Comparison of ENCODE assay signal across 28 cellular contexts in genomic region chr14:99691111-99691885, GRCh38. TPM values are rescaled to one million over a fixed set of nuclear protein-coding genes. Genes with fewer than 3 reads are reported as not detected.
DNase-seq lines count a peak whose midpoint lies in the region; ATAC-seq, FAIRE-seq and TF ChIP-seq lines count a peak whose summit lies in the region.
"Had no signal": no experiment of that assay in that cellular context is flagged by ENCODE, and none has a peak within 500 bp of the region (broad histone marks: within the 10 kb centered on the region; RNA-seq: fewer than 3 reads in every experiment).

No MANE protein-coding gene starts in this region.

- no peak overlapping the region; the same call in 1 of the 2 replicates for H4K8ac ChIP-seq in H1 (ENCODE audit: extremely low read depth, insufficient read depth, low read length)
- no peak overlapping the region for H4K8ac ChIP-seq in neuronal stem cell (ENCODE audit: low read depth, low read length)

- H3K56ac ChIP-seq in H1 (replicated peaks; ENCODE audit: insufficient read length, low read depth, low read length): no peak overlapping the region

- intact Hi-C loops in cardiac septum (cut with DNase I) (no loop called here), left ventricle myocardium inferior (cut with micrococcal nuclease) (no loop called here)

- H2BK15ac ChIP-seq in H1 (ENCODE audit: low read length): no peak overlapping the region
- no peak overlapping the region for H2BK15ac ChIP-seq in neuronal stem cell (ENCODE audit: low read length)

- POLR2A ChIA-PET in H1 (lab: Charles Lee; ENCODE audit: partially characterized antibody): no interaction called here

- DNase-seq in cardiac septum (ENCODE audit: low spot score): peak; percentile 58
- no peak for DNase-seq in left ventricle myocardium inferior
- peak in 1 of 2 experiments; percentile 22 for DNase-seq in H1 (ENCODE audit: low read depth in 1 of 2, low spot score in 2 of 2)
- no peak for DNase-seq in neuronal stem cell (ENCODE audit: low spot score)
- DNase-seq in HTR-8/SVneo (ENCODE audit: insufficient read length, low spot score): no peak
- no peak for DNase-seq in epidermal melanocyte (ENCODE audit: insufficient read length, low spot score)
- DNase-seq: AML-193; CD4-positive, alpha-beta T cell; DMS53; GM23248; H9; HFFc6; NCI-H1092; NCI-H1436; NCI-H187; NCI-H2081 treated with DMSO at 0.1 percent for 48 hours; NCI-H2171; NCI-H226; NCI-H510A; NCI-H69; RPMI8226; SHP77 had no signal

- H3K23me2 ChIP-seq in H1 (ENCODE audit: low read depth, low read length): no peaks in the 10 kb centered on the region

- H2AFZ ChIP-seq in H1 (ENCODE audit: low read length): no peak overlapping the region
- no peak overlapping the region for H2AFZ ChIP-seq in neuronal stem cell (ENCODE audit: low read length)
- H2AFZ ChIP-seq: GM23248 had no signal

- TF ChIP-seq EP300 in H1 (IDR thresholded peaks at IDR 0.05; ENCODE audit: borderline replicate concordance in 1 of 2, low read depth in 2 of 2, low read length in 2 of 2): no peak

- H3K4me1 ChIP-seq in left ventricle myocardium inferior (no peaks in the 10 kb centered on the region), H1 (replicated peaks in 1 of 4; ENCODE audit: control insufficient read depth in 3 of 4, insufficient read depth in 4 of 4, low read length in 3 of 4) (peaks cover 0 to 3% (median 2%) of the 10 kb centered on the region in 4 experiments; a peak in 3 of 7 replicates), neuronal stem cell (ENCODE audit: control insufficient read depth in 2 of 2, insufficient read depth in 1 of 2, low read depth in 1 of 2, low read length in 2 of 2) (no peaks in the 10 kb centered on the region)
- H3K4me1 ChIP-seq: A549 had no signal

- H2AK5ac ChIP-seq in H1 (ENCODE audit: low read depth, low read length): no peak overlapping the region
- H2AK5ac ChIP-seq in neuronal stem cell (ENCODE audit: low read depth, low read length): no peak overlapping the region

- H3K18ac ChIP-seq in H1 (ENCODE audit: extremely low read depth, low read length) (0 out of 2 replicates have a peak overlapping the region, but pooled peaks have one; percentile 2), neuronal stem cell (ENCODE audit: low read length) (no peak overlapping the region)

- no peaks in the 10 kb centered on the region for H3K79me2 ChIP-seq in H1 (ENCODE audit: control insufficient read depth in 1 of 2, insufficient read depth in 2 of 2, low read length in 2 of 2)

- H3K27me3 ChIP-seq in left ventricle myocardium inferior (ENCODE audit: low read depth) (no peaks in the 10 kb centered on the region), H1 (replicated peaks in 1 of 4; ENCODE audit: control insufficient read depth in 3 of 4, extremely low read depth in 1 of 4, insufficient read depth in 3 of 4, low read length in 3 of 4) (no peaks in the 10 kb centered on the region), neuronal stem cell (ENCODE audit: control insufficient read depth in 3 of 3, insufficient read depth in 3 of 3, low read depth in 1 of 3, low read length in 3 of 3) (no peaks in the 10 kb centered on the region)
- H3K27me3 ChIP-seq: BLaER1 treated with 17β-estradiol and CSF1 and Interleukin-3, amounts not matched to agents 10 nM and 100 nM had no signal

- no peak for ATAC-seq in HG03159 (IDR thresholded peaks at IDR 0.05; ENCODE audit: unreplicated experiment)
- ATAC-seq: A549 had no signal

- CTCF ChIA-PET in H1 (lab: Charles Lee; ENCODE audit: partially characterized antibody): interaction anchor here (0.6 to 4.9 kb wide), 4 partner anchors 9 to 254 kb away, joined by 3 to 36 read pairs (median 6); no protein-coding TSS in a partner anchor

- H4K20me1 ChIP-seq in H1 (replicated peaks in 1 of 2; ENCODE audit: control insufficient read depth in 1 of 2, insufficient read depth in 2 of 2, low read length in 2 of 2): no peaks in the 10 kb centered on the region
- H4K20me1 ChIP-seq: BLaER1 treated with 17β-estradiol and CSF1 and Interleukin-3, amounts not matched to agents 10 nM and 100 nM had no signal

- H3K79me1 ChIP-seq in H1 (ENCODE audit: low read depth, low read length) (no peaks in the 10 kb centered on the region), neuronal stem cell (ENCODE audit: low read depth, low read length) (no peaks in the 10 kb centered on the region)

- no peak for TF ChIP-seq CTCF in left ventricle myocardium inferior (IDR thresholded peaks at IDR 0.05; ENCODE audit: borderline replicate concordance)
- TF ChIP-seq CTCF in H1 (IDR thresholded peaks at IDR 0.05; ENCODE audit: control extremely low read depth in 1 of 3, insufficient read depth in 1 of 3, low read depth in 1 of 3, low read length in 3 of 3): no peak

- TF ChIP-seq RAD21 in H1 (IDR thresholded peaks at IDR 0.05 in 1 of 2, conservative IDR thresholded peaks at IDR 0.05 in 1 of 2; ENCODE audit: low read depth in 2 of 2, low read length in 2 of 2): no peak

- H2BK120ac ChIP-seq in H1 (replicated peaks; ENCODE audit: low read depth, low read length) (no peak overlapping the region), neuronal stem cell (ENCODE audit: low read depth, low read length) (no peak overlapping the region)

- H3K4me3 ChIP-seq in left ventricle myocardium inferior: no peak overlapping the region
- H3K4me3 ChIP-seq in H1 (ENCODE audit: extremely low read depth in 1 of 4, insufficient read depth in 2 of 4, low read depth in 3 of 4, low read length in 4 of 4): no peak overlapping the region
- no peak overlapping the region for H3K4me3 ChIP-seq in neuronal stem cell (ENCODE audit: low read length in 2 of 2)
- H3K4me3 ChIP-seq: A549; BLaER1 treated with 17β-estradiol and CSF1 and Interleukin-3, amounts not matched to agents 10 nM and 100 nM; GM23248 had no signal

- no peak overlapping the region for H2BK20ac ChIP-seq in H1 (ENCODE audit: low read length)

- H3K27ac ChIP-seq in left ventricle myocardium inferior (replicated peaks): no peak overlapping the region
- H3K27ac ChIP-seq in H1 (ENCODE audit: low read depth, low read length): no peak overlapping the region
- no peak overlapping the region for H3K27ac ChIP-seq in neuronal stem cell (replicated peaks; ENCODE audit: low read length)
- H3K27ac ChIP-seq: A549; BLaER1 treated with 17β-estradiol and CSF1 and Interleukin-3, amounts not matched to agents 10 nM and 100 nM; GM23248; HL-60 had no signal

- H3K9ac ChIP-seq in H1 (replicated peaks in 1 of 4; ENCODE audit: extremely low read depth in 1 of 4, low read depth in 3 of 4, low read length in 3 of 4) (no peak overlapping the region), neuronal stem cell (ENCODE audit: low read depth, low read length, poor library complexity) (peak overlapping the region; percentile 10)
- H3K9ac ChIP-seq: BLaER1 treated with 17β-estradiol and CSF1 and Interleukin-3, amounts not matched to agents 10 nM and 100 nM; GM23248 had no signal

- no peak for TF ChIP-seq POLR2A in H1 (IDR thresholded peaks at IDR 0.05; ENCODE audit: control extremely low read depth in 1 of 2, low read depth in 2 of 2, low read length in 2 of 2)

- H3K9me3 ChIP-seq in left ventricle myocardium inferior (replicated peaks) (no peaks in the 10 kb centered on the region), H1 (ENCODE audit: insufficient read depth in 2 of 2, low read depth in 1 of 2, low read length in 1 of 2) (no peaks in the 10 kb centered on the region), neuronal stem cell (replicated peaks in 1 of 2; ENCODE audit: control insufficient read depth in 2 of 2, insufficient read depth in 1 of 2, low read depth in 1 of 2, low read length in 2 of 2) (peaks cover 0 to 5% of the 10 kb centered on the region in 2 donors)
- H3K9me3 ChIP-seq: A549; BLaER1 treated with 17β-estradiol and CSF1 and Interleukin-3, amounts not matched to agents 10 nM and 100 nM had no signal

- H3K23ac ChIP-seq in H1 (ENCODE audit: insufficient read length) (no peak overlapping the region), neuronal stem cell (ENCODE audit: low read depth, low read length, poor library complexity) (no peak overlapping the region)

- H4K5ac ChIP-seq in H1 (ENCODE audit: insufficient read length, low read depth, low read length): no peak overlapping the region

- H4K91ac ChIP-seq in H1 (replicated peaks; ENCODE audit: insufficient read length, low read length) (no peak overlapping the region), neuronal stem cell (ENCODE audit: low read depth, low read length, poor library complexity) (no peak overlapping the region)

- 94% methylated on average over 13 of the region's 13 CpGs; no CpG with 5 or more reads in 1 of the 2 experiments for WGBS in H1 (ENCODE audit: extremely low coverage in 1 of 2, insufficient coverage in 1 of 2, insufficient read length in 1 of 2, insufficient replicate concordance in 2 of 2, low coverage in 1 of 2, low lambda C conversion rate in 2 of 2, missing lambda C conversion rate in 1 of 2), 2 experiments
- no CpG with 5 or more reads among the region's 13 CpGs for WGBS in neuronal stem cell (ENCODE audit: extremely low coverage in 2 of 2, insufficient read length in 2 of 2, insufficient replicate concordance in 1 of 2), 2 donors

- H3K4me2 ChIP-seq in H1 (ENCODE audit: insufficient read depth in 1 of 2, low read depth in 2 of 2, low read length in 2 of 2) (no peak overlapping the region), neuronal stem cell (ENCODE audit: insufficient read depth, low read length, poor library complexity, severe bottlenecking) (no peak overlapping the region)
- H3K4me2 ChIP-seq: A549 had no signal

- H3K14ac ChIP-seq in H1 (ENCODE audit: insufficient read length) (no peak overlapping the region), neuronal stem cell (ENCODE audit: low read length) (no peak overlapping the region)

- H3K36me3 ChIP-seq in left ventricle myocardium inferior (no peaks in the 10 kb centered on the region), H1 (ENCODE audit: control insufficient read depth in 2 of 4, insufficient read depth in 4 of 4, low read length in 3 of 4) (no peaks in the 10 kb centered on the region), neuronal stem cell (replicated peaks in 1 of 2; ENCODE audit: control insufficient read depth in 2 of 2, insufficient read depth in 2 of 2, low read length in 2 of 2) (peaks cover 0 to 4% of the 10 kb centered on the region in 2 donors)
- H3K36me3 ChIP-seq: BLaER1 treated with 17β-estradiol and CSF1 and Interleukin-3, amounts not matched to agents 10 nM and 100 nM had no signal

- no peak for FAIRE-seq in H1 (lab: Jason Lieb, UNC)
- FAIRE-seq in HTR-8/SVneo (lab: Jason Lieb, UNC): no peak
- FAIRE-seq: A549, G401.6 had no signal

- no peak overlapping the region for H3K4ac ChIP-seq in H1 (replicated peaks; ENCODE audit: insufficient read length, low read depth, low read length)
- H3K4ac ChIP-seq in neuronal stem cell (ENCODE audit: low read length): no peak overlapping the region

- H2BK12ac ChIP-seq in H1 (ENCODE audit: low read depth, low read length) (no peak overlapping the region), neuronal stem cell (ENCODE audit: low read length) (no peak overlapping the region)

- H2BK5ac ChIP-seq in H1 (ENCODE audit: low read depth, low read length) (no peak overlapping the region; the same call in 1 of the 2 replicates), neuronal stem cell (ENCODE audit: low read length) (no peak overlapping the region)

RNA-seq across cellular contexts. Expression of gene CYP46A1, which starts 7.2 kb away (rescaled TPM):
- total RNA-seq in cardiac septum (5.5 TPM), left ventricle myocardium inferior (4.2 TPM)
- 0.71 and 1.3 TPM in 2 replicates for total RNA-seq in H1 (2021; fragmentation: NEBNext Ultra II Directional; extraction: Animal tissue kit (Norgen Biotek cat#: 25700))
- polyA plus RNA-seq in H1 (2011; rRNA removed): 0.41 and 0.89 TPM in 2 replicates
- polyA plus RNA-seq in H1 (2011; cell fraction: cytosol; rRNA removed): 0.88 TPM
- 4.4 TPM for polyA plus RNA-seq in H1 (2011; cell fraction: nucleus; rRNA removed)
- polyA plus RNA-seq in H1 (2012, experiment 1 of 2): 0.60 to 1.6 TPM (median 0.87 TPM) in 4 replicates
- 0.45 TPM for polyA plus RNA-seq in H1 (2012, experiment 2 of 2)
- polyA plus RNA-seq in H1 (2013, experiment 1 of 2): 0.63 TPM
- 0.57 TPM for polyA plus RNA-seq in H1 (2013, experiment 2 of 2)
- polyA minus RNA-seq in H1 (2011; rRNA and poly(A)+ RNA removed): 0.63 and 0.91 TPM in 2 replicates
- polyA minus RNA-seq in H1 (2011; cell fraction: cytosol; rRNA and poly(A)+ RNA removed): not detected
- 1.9 TPM for polyA minus RNA-seq in H1 (2011; cell fraction: nucleus; rRNA and poly(A)+ RNA removed)
- 1.5 TPM for polyA plus RNA-seq in neuronal stem cell (2013, experiment 1 of 2)
- polyA plus RNA-seq in neuronal stem cell (2013, experiment 2 of 2): 1.6 TPM
- total RNA-seq: SK-MEL-5 had no signal

RNA-seq across cellular contexts. Expression of gene HHIPL1, which starts 46.4 kb away (rescaled TPM):
- total RNA-seq in cardiac septum (1.9 TPM), left ventricle myocardium inferior (1.2 TPM)
- total RNA-seq in H1 (2021; fragmentation: NEBNext Ultra II Directional; extraction: Animal tissue kit (Norgen Biotek cat#: 25700)): 2.6 and 3.1 TPM in 2 replicates
- polyA plus RNA-seq in H1 (2011; rRNA removed): 1.5 and 2.1 TPM in 2 replicates
- 1.4 TPM for polyA plus RNA-seq in H1 (2011; cell fraction: cytosol; rRNA removed)
- polyA plus RNA-seq in H1 (2011; cell fraction: nucleus; rRNA removed): 3.1 TPM
- 1.0 to 2.0 TPM (median 1.8 TPM) in 4 replicates for polyA plus RNA-seq in H1 (2012, experiment 1 of 2)
- polyA plus RNA-seq in H1 (2012, experiment 2 of 2): 1.2 TPM
- 1.2 TPM for polyA plus RNA-seq in H1 (2013, experiment 1 of 2)
- polyA plus RNA-seq in H1 (2013, experiment 2 of 2): 1.6 TPM
- 1.4 and 1.5 TPM in 2 replicates for polyA minus RNA-seq in H1 (2011; rRNA and poly(A)+ RNA removed)
- 1.7 TPM for polyA minus RNA-seq in H1 (2011; cell fraction: cytosol; rRNA and poly(A)+ RNA removed)
- polyA minus RNA-seq in H1 (2011; cell fraction: nucleus; rRNA and poly(A)+ RNA removed): 3.8 TPM
- 0.67 TPM for polyA plus RNA-seq in neuronal stem cell (2013, experiment 1 of 2)
- polyA plus RNA-seq in neuronal stem cell (2013, experiment 2 of 2): 0.71 TPM
- total RNA-seq: CD4-positive, alpha-beta T cell had no signal
